15 cellular contexts compared by ENCODE assay signal in genomic region chr6:24702720-24703282, GRCh38. TPM values are rescaled to one million over a fixed set of nuclear protein-coding genes. Genes with fewer than 3 reads are reported as not detected.
DNase-seq lines count a peak whose midpoint lies in the region; ATAC-seq lines count a peak whose summit lies in the region.
"Had no signal": no experiment of that assay in that cellular context is flagged by ENCODE, and none has a peak within 500 bp of the region (broad histone marks: within the 10 kb centered on the region; RNA-seq: fewer than 3 reads in every experiment).

No MANE protein-coding gene starts in this region.

- H3K4me1 Mint-ChIP-seq in activated CD4-positive, alpha-beta memory T cell treated with anti-CD3 and anti-CD28 coated beads for 36 hours (ENCODE audit: low read depth) = peaks cover 66% of the 10 kb centered on the region
- H3K4me1 Mint-ChIP-seq in activated CD4-positive, alpha-beta memory T cell treated with anti-CD3 and anti-CD28 coated beads, Interleukin-2, amount 10 ng/mL, durations not matched to agents 7 days and 5 days = peaks cover 19% of the 10 kb centered on the region
- peaks cover 44% of the 10 kb centered on the region for H3K4me1 Mint-ChIP-seq in activated naive CD8-positive, alpha-beta T cell treated with anti-CD3 and anti-CD28 coated beads, Interleukin-2, amount 50 U/mL, for 24 hours
- peaks cover 16 to 31% of the 10 kb centered on the region in 2 donors for H3K4me1 Mint-ChIP-seq in natural killer cell treated with Interleukin-12 subunit alpha and Interleukin-12 subunit beta and Interleukin-15 and Interleukin-18, amount 100 ng/mL, for 72 hours (ENCODE audit: low read depth in 2 of 2)

- intact Hi-C loops in activated CD4-positive, alpha-beta memory T cell treated with anti-CD3 and anti-CD28 coated beads for 36 hours (cut with micrococcal nuclease) = loop anchor here (5.0 kb wide), 1 partner anchor 314 kb away; no protein-coding TSS in a partner anchor

- H3K27ac Mint-ChIP-seq in activated CD4-positive, alpha-beta memory T cell treated with anti-CD3 and anti-CD28 coated beads for 36 hours = peak overlapping the region; percentile 68
- H3K27ac Mint-ChIP-seq in activated CD4-positive, alpha-beta memory T cell treated with anti-CD3 and anti-CD28 coated beads, Interleukin-2, amount 10 ng/mL, durations not matched to agents 7 days and 5 days = no peak overlapping the region
- H3K27ac Mint-ChIP-seq in activated naive CD8-positive, alpha-beta T cell treated with anti-CD3 and anti-CD28 coated beads, Interleukin-2, amount 50 U/mL, for 24 hours = peak overlapping the region; percentile 41
- H3K27ac Mint-ChIP-seq in natural killer cell treated with Interleukin-12 subunit alpha and Interleukin-12 subunit beta and Interleukin-15 and Interleukin-18, amount 100 ng/mL, for 72 hours = peak overlapping the region; percentile 53 to 73

- H3K27me3 Mint-ChIP-seq in activated CD4-positive, alpha-beta memory T cell treated with anti-CD3 and anti-CD28 coated beads for 36 hours = no peaks in the 10 kb centered on the region
- H3K27me3 Mint-ChIP-seq in activated CD4-positive, alpha-beta memory T cell treated with anti-CD3 and anti-CD28 coated beads, Interleukin-2, amount 10 ng/mL, durations not matched to agents 7 days and 5 days = no peaks in the 10 kb centered on the region
- H3K27me3 Mint-ChIP-seq in activated naive CD8-positive, alpha-beta T cell treated with anti-CD3 and anti-CD28 coated beads, Interleukin-2, amount 50 U/mL, for 24 hours = no peaks in the 10 kb centered on the region
- no peaks in the 10 kb centered on the region for H3K27me3 Mint-ChIP-seq in natural killer cell treated with Interleukin-12 subunit alpha and Interleukin-12 subunit beta and Interleukin-15 and Interleukin-18, amount 100 ng/mL, for 72 hours

- H3K9ac ChIP-seq in GM23248 = no peak overlapping the region

- H3K27ac ChIP-seq in GM23248 (0 out of 2 replicates have a peak overlapping the region, but pooled peaks have one; percentile 4), caudate nucleus (ENCODE audit: low read depth, low read length) (no peak overlapping the region)
- H3K27ac ChIP-seq: heart left ventricle had no signal

- no peak overlapping the region for H3K4me2 ChIP-seq in GM23248 (ENCODE audit: unreplicated experiment)

- H3K9me3 ChIP-seq in GM23248 (ENCODE audit: low read depth) = no peaks in the 10 kb centered on the region
- H3K9me3 ChIP-seq: heart left ventricle, upper lobe of left lung had no signal

- H4K20me1 ChIP-seq in GM23248 (ENCODE audit: insufficient read depth) = 0 out of 2 replicates have a peak, but pooled peaks cover 4% of the 10 kb centered on the region

- peaks cover 51% of the 10 kb centered on the region for H3K36me3 Mint-ChIP-seq in activated CD4-positive, alpha-beta memory T cell treated with anti-CD3 and anti-CD28 coated beads for 36 hours
- H3K36me3 Mint-ChIP-seq in activated CD4-positive, alpha-beta memory T cell treated with anti-CD3 and anti-CD28 coated beads, Interleukin-2, amount 10 ng/mL, durations not matched to agents 7 days and 5 days (ENCODE audit: low read depth) = peaks cover 58% of the 10 kb centered on the region
- peaks cover 68% of the 10 kb centered on the region for H3K36me3 Mint-ChIP-seq in activated naive CD8-positive, alpha-beta T cell treated with anti-CD3 and anti-CD28 coated beads, Interleukin-2, amount 50 U/mL, for 24 hours (ENCODE audit: low read depth)
- peaks cover 37% of the 10 kb centered on the region for H3K36me3 Mint-ChIP-seq in natural killer cell treated with Interleukin-12 subunit alpha and Interleukin-12 subunit beta and Interleukin-15 and Interleukin-18, amount 100 ng/mL, for 72 hours

- H2AFZ ChIP-seq in GM23248 = no peak overlapping the region

- no peak for DNase-seq in activated CD4-positive, alpha-beta memory T cell treated with anti-CD3 and anti-CD28 coated beads for 36 hours
- DNase-seq in activated CD4-positive, alpha-beta memory T cell treated with anti-CD3 and anti-CD28 coated beads, Interleukin-2, amount 10 ng/mL, durations not matched to agents 7 days and 5 days = no peak
- DNase-seq in GM23248 (no peak), ecto neural progenitor cell (ENCODE audit: low spot score) (no peak), caudate nucleus (lab: John Stamatoyannopoulos, UW) (no peak)
- DNase-seq in activated naive CD8-positive, alpha-beta T cell treated with anti-CD3 and anti-CD28 coated beads, Interleukin-2, amount 50 U/mL, for 24 hours = no peak
- DNase-seq in natural killer cell treated with Interleukin-12 subunit alpha and Interleukin-12 subunit beta and Interleukin-15 and Interleukin-18, amount 100 ng/mL, for 72 hours (ENCODE audit: low spot score) = no peak
- DNase-seq: heart left ventricle; kidney; midbrain; NCI-H1048; NCI-H748 treated with DMSO at 0.1 percent for 48 hours; stimulated activated CD4-positive, alpha-beta T cell treated with anti-CD3 and anti-CD28 coated beads, Interleukin-4, amount 100 ng/mL, for 4 hours; upper lobe of left lung had no signal

- H3K4me1 ChIP-seq in GM23248 (ENCODE audit: insufficient read depth) = 0 out of 2 replicates have a peak, but pooled peaks cover 11% of the 10 kb centered on the region

- no peaks in the 10 kb centered on the region for H3K9me3 Mint-ChIP-seq in activated CD4-positive, alpha-beta memory T cell treated with anti-CD3 and anti-CD28 coated beads for 36 hours
- no peaks in the 10 kb centered on the region for H3K9me3 Mint-ChIP-seq in activated CD4-positive, alpha-beta memory T cell treated with anti-CD3 and anti-CD28 coated beads, Interleukin-2, amount 10 ng/mL, durations not matched to agents 7 days and 5 days
- no peaks in the 10 kb centered on the region for H3K9me3 Mint-ChIP-seq in activated naive CD8-positive, alpha-beta T cell treated with anti-CD3 and anti-CD28 coated beads, Interleukin-2, amount 50 U/mL, for 24 hours
- H3K9me3 Mint-ChIP-seq in natural killer cell treated with Interleukin-12 subunit alpha and Interleukin-12 subunit beta and Interleukin-15 and Interleukin-18, amount 100 ng/mL, for 72 hours = no peaks in the 10 kb centered on the region

- H3K27me3 ChIP-seq in GM23248 (replicated peaks; ENCODE audit: insufficient read depth) = no peaks in the 10 kb centered on the region
- H3K27me3 ChIP-seq: heart left ventricle, upper lobe of left lung had no signal

- in situ Hi-C loops in GM23248 (cut with MboI) = no loop called here

- CTCF ChIA-PET in activated CD4-positive, alpha-beta memory T cell treated with anti-CD3 and anti-CD28 coated beads for 36 hours (lab: Charles Lee) = interaction anchor here (1.0 to 1.3 kb wide), 2 partner anchors 119 to 121 kb away, joined by 4 read pairs; no protein-coding TSS in a partner anchor
- CTCF ChIA-PET in activated CD4-positive, alpha-beta memory T cell treated with anti-CD3 and anti-CD28 coated beads, Interleukin-2, amount 10 ng/mL, durations not matched to agents 7 days and 5 days (lab: Charles Lee) = interaction anchor here (3.0 kb wide), 1 partner anchor 120 kb away, joined by 23 read pairs; no protein-coding TSS in a partner anchor

- H3K79me2 ChIP-seq in GM23248 (ENCODE audit: insufficient read depth) = peaks cover 32% of the 10 kb centered on the region

- 75 to 81% methylated on average over 4 of the region's 4 CpGs for WGBS in GM23248 (ENCODE audit: low coverage in 1 of 2, low lambda C conversion rate in 2 of 2, missing lambda C conversion rate in 2 of 2), 2 experiments

- POLR2A ChIA-PET in activated CD4-positive, alpha-beta memory T cell treated with anti-CD3 and anti-CD28 coated beads for 36 hours (lab: Charles Lee) = interaction anchor here (1.2 to 3.6 kb wide), 3 partner anchors 9 to 73 kb away, joined by 3 to 16 read pairs (median 3); partner anchors contain the start of gene C6orf62
- POLR2A ChIA-PET in activated CD4-positive, alpha-beta memory T cell treated with anti-CD3 and anti-CD28 coated beads, Interleukin-2, amount 10 ng/mL, durations not matched to agents 7 days and 5 days (lab: Charles Lee) = interaction anchor here (1.2 to 6.8 kb wide), 3 partner anchors 11 to 72 kb away, joined by 3 to 41 read pairs (median 3); partner anchors contain the start of genes C6orf62 and GMNN

- H3F3A ChIP-seq in GM23248 (ENCODE audit: insufficient read depth) = peaks cover 85% of the 10 kb centered on the region

- no peak for ATAC-seq in activated naive CD8-positive, alpha-beta T cell treated with anti-CD3 and anti-CD28 coated beads, Interleukin-2, amount 50 U/mL, for 24 hours
- ATAC-seq in natural killer cell treated with Interleukin-12 subunit alpha and Interleukin-12 subunit beta and Interleukin-15 and Interleukin-18, amount 100 ng/mL, for 72 hours = no peak
- ATAC-seq in GM19023 (IDR thresholded peaks at IDR 0.05; ENCODE audit: unreplicated experiment) = no peak

- peaks cover 55% of the 10 kb centered on the region for H3K36me3 ChIP-seq in GM23248 (ENCODE audit: low read depth)

- no peaks in the 10 kb centered on the region for H3K9me2 ChIP-seq in GM23248 (ENCODE audit: insufficient read depth)

- H3K4me3 ChIP-seq in GM23248 = no peak overlapping the region
- H3K4me3 ChIP-seq: heart left ventricle, upper lobe of left lung had no signal

- H3K4me3 Mint-ChIP-seq in activated CD4-positive, alpha-beta memory T cell treated with anti-CD3 and anti-CD28 coated beads for 36 hours = no peak overlapping the region
- H3K4me3 Mint-ChIP-seq in activated CD4-positive, alpha-beta memory T cell treated with anti-CD3 and anti-CD28 coated beads, Interleukin-2, amount 10 ng/mL, durations not matched to agents 7 days and 5 days = no peak overlapping the region
- no peak overlapping the region for H3K4me3 Mint-ChIP-seq in activated naive CD8-positive, alpha-beta T cell treated with anti-CD3 and anti-CD28 coated beads, Interleukin-2, amount 50 U/mL, for 24 hours
- H3K4me3 Mint-ChIP-seq in natural killer cell treated with Interleukin-12 subunit alpha and Interleukin-12 subunit beta and Interleukin-15 and Interleukin-18, amount 100 ng/mL, for 72 hours = no peak overlapping the region

RNA-seq across cellular contexts. Expression of gene C6orf62, which starts 16.2 kb away (rescaled TPM):
- total RNA-seq in activated CD4-positive, alpha-beta memory T cell treated with anti-CD3 and anti-CD28 coated beads for 36 hours = 100 to 1,000 TPM; 130 to 134 TPM
- total RNA-seq in activated CD4-positive, alpha-beta memory T cell treated with anti-CD3 and anti-CD28 coated beads, Interleukin-2, amount 10 ng/mL, durations not matched to agents 7 days and 5 days = 100 to 1,000 TPM; 155 to 156 TPM
- total RNA-seq in GM23248 (2014; rRNA removed; shearing (Covaris generic)) = 107 and 118 TPM in 2 replicates
- 307 and 315 TPM in 2 replicates for polyA plus RNA-seq in GM23248 (2016; fragmentation: Nextera tagmentation; extraction: Ambion mirVana)
- total RNA-seq in natural killer cell treated with Interleukin-12 subunit alpha and Interleukin-12 subunit beta and Interleukin-15 and Interleukin-18, amount 100 ng/mL, for 72 hours = 100 to 1,000 TPM; 119 to 127 TPM

RNA-seq across cellular contexts. Expression of gene ACOT13, which starts 35.9 kb away (rescaled TPM):
- 10 to 100 TPM; 33.7 to 35.9 TPM for total RNA-seq in activated CD4-positive, alpha-beta memory T cell treated with anti-CD3 and anti-CD28 coated beads for 36 hours
- 10 to 100 TPM; 19.9 to 21.1 TPM for total RNA-seq in activated CD4-positive, alpha-beta memory T cell treated with anti-CD3 and anti-CD28 coated beads, Interleukin-2, amount 10 ng/mL, durations not matched to agents 7 days and 5 days
- total RNA-seq in GM23248 (2014; rRNA removed; shearing (Covaris generic)) = 1.8 and 3.4 TPM in 2 replicates
- polyA plus RNA-seq in GM23248 (2016; fragmentation: Nextera tagmentation; extraction: Ambion mirVana) = 26.2 and 27.7 TPM in 2 replicates
- 10 to 100 TPM; 10.2 to 20.1 TPM for total RNA-seq in natural killer cell treated with Interleukin-12 subunit alpha and Interleukin-12 subunit beta and Interleukin-15 and Interleukin-18, amount 100 ng/mL, for 72 hours

RNA-seq across cellular contexts. Expression of gene TDP2, which starts 36.1 kb away (rescaled TPM):
- 10 to 100 TPM; 47.5 to 48.6 TPM for total RNA-seq in activated CD4-positive, alpha-beta memory T cell treated with anti-CD3 and anti-CD28 coated beads for 36 hours
- total RNA-seq in activated CD4-positive, alpha-beta memory T cell treated with anti-CD3 and anti-CD28 coated beads, Interleukin-2, amount 10 ng/mL, durations not matched to agents 7 days and 5 days = 10 to 100 TPM; 43.8 to 45.4 TPM
- 18.6 and 24.9 TPM in 2 replicates for total RNA-seq in GM23248 (2014; rRNA removed; shearing (Covaris generic))
- 32.4 and 34.5 TPM in 2 replicates for polyA plus RNA-seq in GM23248 (2016; fragmentation: Nextera tagmentation; extraction: Ambion mirVana)
- 10 to 100 TPM; 48.1 to 48.4 TPM for total RNA-seq in natural killer cell treated with Interleukin-12 subunit alpha and Interleukin-12 subunit beta and Interleukin-15 and Interleukin-18, amount 100 ng/mL, for 72 hours

RNA-seq across cellular contexts. Expression of gene KIAA0319, which starts 56.8 kb away (rescaled TPM):
- total RNA-seq in activated CD4-positive, alpha-beta memory T cell treated with anti-CD3 and anti-CD28 coated beads for 36 hours = under 1 TPM; 0.14 to 0.19 TPM
- under 1 TPM in 1 of 2 experiments, not detected in 1; 0.10 TPM for total RNA-seq in activated CD4-positive, alpha-beta memory T cell treated with anti-CD3 and anti-CD28 coated beads, Interleukin-2, amount 10 ng/mL, durations not matched to agents 7 days and 5 days
- total RNA-seq in GM23248 (2014; rRNA removed; shearing (Covaris generic)) = not detected in 2 replicates
- polyA plus RNA-seq in GM23248 (2016; fragmentation: Nextera tagmentation; extraction: Ambion mirVana) = 0.04 TPM in 1 of 2 replicates, not detected in the other
- total RNA-seq in natural killer cell treated with Interleukin-12 subunit alpha and Interleukin-12 subunit beta and Interleukin-15 and Interleukin-18, amount 100 ng/mL, for 72 hours = under 1 TPM in 1 of 2 donors, not detected in 1; 0.07 TPM
- polyA plus RNA-seq: heart left ventricle had no signal
